ENCODE assay signal across 8 cellular contexts in the genomic region with DNA sequence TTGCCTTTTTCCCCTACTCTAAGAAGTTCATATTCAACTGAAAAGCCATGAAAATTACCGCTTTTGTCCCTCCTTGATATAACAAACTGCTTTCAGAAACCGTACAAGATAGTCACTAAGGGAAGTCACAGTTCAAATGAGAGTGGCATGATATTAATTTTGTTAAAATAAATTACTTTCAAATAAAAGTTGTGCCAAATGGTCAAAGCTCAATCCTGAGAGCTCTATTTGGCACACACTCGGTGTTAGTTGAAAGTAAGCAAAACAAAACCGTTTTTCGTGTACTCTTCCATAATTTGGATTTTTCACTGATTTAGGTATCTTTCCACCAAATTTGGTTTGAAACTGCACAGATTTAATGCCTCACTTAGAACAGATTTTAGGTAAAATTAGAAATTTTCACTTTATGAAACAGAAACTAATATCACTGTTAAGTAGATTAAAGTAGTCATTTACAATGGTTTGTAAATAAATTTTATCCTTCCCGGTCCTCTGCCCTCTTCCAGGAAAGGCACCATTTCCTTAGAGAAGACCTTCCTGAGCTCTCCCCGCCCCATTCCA. TPM values are rescaled to one million over a fixed set of nuclear protein-coding genes. Genes with fewer than 3 reads are reported as not detected.
DNase-seq lines count a peak whose midpoint lies in the region; ATAC-seq and TF ChIP-seq lines count a peak whose summit lies in the region.

No MANE protein-coding gene starts in this region.

- CTCF ChIA-PET in activated CD4-positive, alpha-beta T cell treated with anti-CD3 and anti-CD28 coated beads, Interleukin-2, amount 10 ng/mL, durations not matched to agents 7 days and 5 days (lab: Charles Lee), result no interaction called here

- 9 to 12% (median 10%) methylated on average over 7 of the region's 7 CpGs for WGBS in adrenal gland, 4 donors
- WGBS in thymus, result 26% methylated on average over 7 of the region's 7 CpGs

- TF ChIP-seq POLR2A in adrenal gland (IDR thresholded peaks at IDR 0.05), result no peak

- POLR2A ChIA-PET in activated CD4-positive, alpha-beta T cell treated with anti-CD3 and anti-CD28 coated beads, Interleukin-2, amount 10 ng/mL, durations not matched to agents 7 days and 5 days (lab: Charles Lee), result interaction anchor here (1.2 kb wide), 1 partner anchor 172 kb away, joined by 3 read pairs; no protein-coding TSS in a partner anchor

- H3K4me1 Mint-ChIP-seq in activated CD4-positive, alpha-beta T cell treated with anti-CD3 and anti-CD28 coated beads, Interleukin-2, amount 10 ng/mL, durations not matched to agents 7 days and 5 days, result peaks cover 24% of the 10 kb centered on the region

- intact Hi-C loops in adrenal gland (cut with DNase I), result no loop called here
- intact Hi-C loops in left lung (cut with DNase I), result no loop called here

- H3K27me3 ChIP-seq in adrenal gland (no peaks in the 10 kb centered on the region), left lung (no peaks in the 10 kb centered on the region), thymus (ENCODE audit: control insufficient read depth, insufficient read depth) (no peaks in the 10 kb centered on the region)

- no peak for TF ChIP-seq CTCF in adrenal gland (IDR thresholded peaks at IDR 0.05)
- no peak for TF ChIP-seq CTCF in left lung (IDR thresholded peaks at IDR 0.05)

- peak overlapping the region; percentile 97 for H3K4me3 Mint-ChIP-seq in activated CD4-positive, alpha-beta T cell treated with anti-CD3 and anti-CD28 coated beads, Interleukin-2, amount 10 ng/mL, durations not matched to agents 7 days and 5 days

- H3K27me3 Mint-ChIP-seq in activated CD4-positive, alpha-beta T cell treated with anti-CD3 and anti-CD28 coated beads, Interleukin-2, amount 10 ng/mL, durations not matched to agents 7 days and 5 days, result peaks cover 2% of the 10 kb centered on the region

- peak overlapping the region; percentile 100 for H3K27ac Mint-ChIP-seq in activated CD4-positive, alpha-beta T cell treated with anti-CD3 and anti-CD28 coated beads, Interleukin-2, amount 10 ng/mL, durations not matched to agents 7 days and 5 days

- H3K4me1 ChIP-seq in adrenal gland (replicated peaks in 1 of 2), result peaks cover 8 to 32% of the 10 kb centered on the region in 2 donors
- H3K4me1 ChIP-seq in left lung, result peaks cover 13 to 40% of the 10 kb centered on the region in 2 donors
- peaks cover 11% of the 10 kb centered on the region for H3K4me1 ChIP-seq in thymus (ENCODE audit: control insufficient read depth, insufficient read depth, low read length)

- no peaks in the 10 kb centered on the region for H3K9me3 Mint-ChIP-seq in activated CD4-positive, alpha-beta T cell treated with anti-CD3 and anti-CD28 coated beads, Interleukin-2, amount 10 ng/mL, durations not matched to agents 7 days and 5 days

- H3K36me3 ChIP-seq in adrenal gland (replicated peaks in 1 of 2) (no peaks in the 10 kb centered on the region), left lung (no peaks in the 10 kb centered on the region), thymus (ENCODE audit: control insufficient read depth, insufficient read depth) (no peaks in the 10 kb centered on the region)

- H3K27ac ChIP-seq in adrenal gland (peak overlapping the region in 4 of 5 donors; percentile 90 to 98 (median 98)), left lung (peak overlapping the region; percentile 94 to 98), thymus (ENCODE audit: low read depth) (no peak overlapping the region)

- H3K9me3 ChIP-seq in adrenal gland (replicated peaks in 1 of 3) (no peaks in the 10 kb centered on the region), left lung (no peaks in the 10 kb centered on the region), thymus (ENCODE audit: control insufficient read depth) (no peaks in the 10 kb centered on the region)

- DNase-seq in activated CD4-positive, alpha-beta T cell treated with anti-CD3 and anti-CD28 coated beads, Interleukin-2, amount 10 ng/mL, durations not matched to agents 7 days and 5 days, result no peak
- no peak for DNase-seq in activated CD4-positive, alpha-beta T cell treated with anti-CD3 and anti-CD28 coated beads for 1 hour
- DNase-seq in adrenal gland, result no peak
- no peak for DNase-seq in left lung
- no peak for DNase-seq in pons (ENCODE audit: low spot score)
- DNase-seq in NCI-H2171 treated with DMSO at 0.1 percent for 48 hours (lab: John Stamatoyannopoulos, UW), result no peak
- no peak for DNase-seq in stimulated activated CD8-positive, alpha-beta memory T cell treated with anti-CD3 and anti-CD28 coated beads, Interleukin-4, amount 100 ng/mL, for 48 hours

- ATAC-seq in left lung, result no peak

- H3K4me3 ChIP-seq in adrenal gland (peak overlapping the region; percentile 47 to 73 (median 65)), left lung (peak overlapping the region; percentile 64 to 71), thymus (ENCODE audit: low read length) (peak overlapping the region; percentile 59)

- peaks cover 7% of the 10 kb centered on the region for H3K36me3 Mint-ChIP-seq in activated CD4-positive, alpha-beta T cell treated with anti-CD3 and anti-CD28 coated beads, Interleukin-2, amount 10 ng/mL, durations not matched to agents 7 days and 5 days (ENCODE audit: low read depth)

RNA-seq across cellular contexts. Expression of a gene that starts 0.7 kb away (rescaled TPM):
- 10 to 100 TPM; 16.4 to 19.9 TPM for total RNA-seq in activated CD4-positive, alpha-beta T cell treated with anti-CD3 and anti-CD28 coated beads, Interleukin-2, amount 10 ng/mL, durations not matched to agents 7 days and 5 days
- total RNA-seq in adrenal gland (10 to 100 TPM; 22.3 to 51.9 (median 34.6) TPM), left lung (10 to 100 TPM; 26.8 to 30.2 TPM)
- polyA plus RNA-seq in adrenal gland (10 to 100 TPM; 11.8 to 31.5 (median 14.3) TPM), thymus (18.1 TPM)
